ENCODE assay signal across 12 cellular contexts in genomic region chr3:111695584-111696213, GRCh38. TPM values are rescaled to one million over a fixed set of nuclear protein-coding genes. Genes with fewer than 3 reads are reported as not detected.
DNase-seq lines count a peak whose midpoint lies in the region; ATAC-seq and TF ChIP-seq lines count a peak whose summit lies in the region.
"Had no signal": no experiment of that assay in that cellular context is flagged by ENCODE, and none has a peak within 500 bp of the region (broad histone marks: within the 10 kb centered on the region; RNA-seq: fewer than 3 reads in every experiment).

No MANE protein-coding gene starts in this region.

- peaks cover 3 to 24% of the 10 kb centered on the region in 2 experiments for H3K4me1 ChIP-seq in SK-N-SH (ENCODE audit: control insufficient read depth in 1 of 2, insufficient read depth in 2 of 2, low read depth in 1 of 2, low read length in 1 of 2)

- peak overlapping the region; percentile 48 for H3K4me2 ChIP-seq in SK-N-SH

- H3K27ac ChIP-seq in SK-N-SH (ENCODE audit: low read depth in 2 of 2, low read length in 1 of 2) = peak overlapping the region; percentile 55 to 90; a peak in 3 of 4 replicates

- H3K9me3 ChIP-seq in SK-N-SH = no peaks in the 10 kb centered on the region

- no peaks in the 10 kb centered on the region for H3K9me2 ChIP-seq in SK-N-SH

- H3F3A ChIP-seq in SK-N-SH (replicated peaks; ENCODE audit: insufficient read depth) = peaks cover 42% of the 10 kb centered on the region

- POLR2A ChIA-PET in SK-N-SH (lab: Yijun Ruan, JAX) = no interaction called here

- H3K79me2 ChIP-seq in SK-N-SH (ENCODE audit: insufficient read depth) = peaks cover 82% of the 10 kb centered on the region

- peak overlapping the region; percentile 58; the same call in 1 of the 2 replicates for H3K9ac ChIP-seq in SK-N-SH

- WGBS in SK-N-SH (ENCODE audit: low lambda C conversion rate) = 0% methylated on average over 1 of the region's 2 CpGs

- H2AFZ ChIP-seq in SK-N-SH (ENCODE audit: low read depth) = peak overlapping the region; percentile 71; the same call in 1 of the 2 replicates

- no peak for TF ChIP-seq RAD21 in SK-N-SH (IDR thresholded peaks at IDR 0.05; ENCODE audit: low read length)

- H3K27me3 Mint-ChIP-seq in activated naive CD4-positive, alpha-beta T cell treated with anti-CD3 and anti-CD28 coated beads, Interleukin-2, amount 50 U/mL, for 24 hours = no peaks in the 10 kb centered on the region
- no peaks in the 10 kb centered on the region for H3K27me3 Mint-ChIP-seq in stimulated activated naive CD8-positive, alpha-beta T cell treated with anti-CD3 and anti-CD28 coated beads, Interleukin-15, amount 100 ng/mL, for 72 hours
- H3K27me3 Mint-ChIP-seq: activated naive CD4-positive, alpha-beta T cell treated with anti-CD3 and anti-CD28 coated beads, Interleukin-2, amount 10 ng/mL, durations not matched to agents 7 days and 5 days had no signal

- peak; percentile 92 for ATAC-seq in stimulated activated naive CD8-positive, alpha-beta T cell treated with anti-CD3 and anti-CD28 coated beads, Interleukin-15, amount 100 ng/mL, for 72 hours
- ATAC-seq in HG03571 (IDR thresholded peaks at IDR 0.05; ENCODE audit: unreplicated experiment) = no peak

- TF ChIP-seq EP300 in SK-N-SH (IDR thresholded peaks at IDR 0.05; ENCODE audit: borderline replicate concordance in 1 of 2, low read depth in 1 of 2, low read length in 1 of 2) = peak in 1 of 2 experiments; percentile 89; a peak in 2 of 4 replicates

- no peak for TF ChIP-seq CTCF in SK-N-SH (IDR thresholded peaks at IDR 0.05)

- peak overlapping the region; percentile 79 for H3K27ac Mint-ChIP-seq in activated naive CD4-positive, alpha-beta T cell treated with anti-CD3 and anti-CD28 coated beads, Interleukin-2, amount 50 U/mL, for 24 hours
- H3K27ac Mint-ChIP-seq in stimulated activated naive CD8-positive, alpha-beta T cell treated with anti-CD3 and anti-CD28 coated beads, Interleukin-15, amount 100 ng/mL, for 72 hours = peak overlapping the region; percentile 19 to 82
- H3K27ac Mint-ChIP-seq: activated naive CD4-positive, alpha-beta T cell treated with anti-CD3 and anti-CD28 coated beads, Interleukin-2, amount 10 ng/mL, durations not matched to agents 7 days and 5 days had no signal

- H3K27me3 ChIP-seq in SK-N-SH (ENCODE audit: insufficient read depth) = no peaks in the 10 kb centered on the region

- H3K4me1 Mint-ChIP-seq in activated naive CD4-positive, alpha-beta T cell treated with anti-CD3 and anti-CD28 coated beads, Interleukin-2, amount 50 U/mL, for 24 hours = peaks cover 49% of the 10 kb centered on the region
- H3K4me1 Mint-ChIP-seq in stimulated activated naive CD8-positive, alpha-beta T cell treated with anti-CD3 and anti-CD28 coated beads, Interleukin-15, amount 100 ng/mL, for 72 hours = peaks cover 48% of the 10 kb centered on the region

- no peaks in the 10 kb centered on the region for H3K36me3 ChIP-seq in SK-N-SH (replicated peaks in 1 of 2; ENCODE audit: control insufficient read depth in 1 of 2, insufficient read depth in 2 of 2, low read length in 1 of 2)

- no peak overlapping the region for H3K4me3 ChIP-seq in SK-N-SH (ENCODE audit: low read depth in 2 of 2, low read length in 1 of 2)

- H3K36me3 Mint-ChIP-seq in activated naive CD4-positive, alpha-beta T cell treated with anti-CD3 and anti-CD28 coated beads, Interleukin-2, amount 50 U/mL, for 24 hours = no peaks in the 10 kb centered on the region

- no peak overlapping the region for H3K4me3 Mint-ChIP-seq in activated naive CD4-positive, alpha-beta T cell treated with anti-CD3 and anti-CD28 coated beads, Interleukin-2, amount 50 U/mL, for 24 hours
- H3K4me3 Mint-ChIP-seq in stimulated activated naive CD8-positive, alpha-beta T cell treated with anti-CD3 and anti-CD28 coated beads, Interleukin-15, amount 100 ng/mL, for 72 hours = peak overlapping the region; percentile 58 to 73
- H3K4me3 Mint-ChIP-seq: activated naive CD4-positive, alpha-beta T cell treated with anti-CD3 and anti-CD28 coated beads, Interleukin-2, amount 10 ng/mL, durations not matched to agents 7 days and 5 days had no signal

- no peak for DNase-seq in activated naive CD4-positive, alpha-beta T cell treated with anti-CD3 and anti-CD28 coated beads, Interleukin-2, amount 50 U/mL, for 16 hours
- DNase-seq in SK-N-SH (no peak), fibroblast of gingiva (ENCODE audit: low read depth) (peak; percentile 50), activated gamma-delta T cell (lab: John Stamatoyannopoulos, UW) (no peak), superior temporal gyrus (ENCODE audit: extremely low spot score) (no peak)
- peak in 1 of 2 donors; percentile 35 for DNase-seq in stimulated activated naive CD8-positive, alpha-beta T cell treated with anti-CD3 and anti-CD28 coated beads, Interleukin-15, amount 100 ng/mL, for 72 hours
- DNase-seq: activated naive CD4-positive, alpha-beta T cell treated with anti-CD3 and anti-CD28 coated beads, Interleukin-2, amount 10 ng/mL, durations not matched to agents 7 days and 5 days; midbrain; NCI-H446; substantia nigra had no signal

- H4K20me1 ChIP-seq in SK-N-SH (ENCODE audit: insufficient read depth) = no peaks in the 10 kb centered on the region

- CTCF ChIA-PET in SK-N-SH (lab: Yijun Ruan, JAX) = interaction anchor here (0.9 to 5.9 kb wide), 4 partner anchors 21 to 350 kb away, joined by 3 to 50 read pairs (median 4); no protein-coding TSS in a partner anchor

- H3K9me3 Mint-ChIP-seq in activated naive CD4-positive, alpha-beta T cell treated with anti-CD3 and anti-CD28 coated beads, Interleukin-2, amount 50 U/mL, for 24 hours = no peaks in the 10 kb centered on the region
- no peaks in the 10 kb centered on the region for H3K9me3 Mint-ChIP-seq in stimulated activated naive CD8-positive, alpha-beta T cell treated with anti-CD3 and anti-CD28 coated beads, Interleukin-15, amount 100 ng/mL, for 72 hours
- H3K9me3 Mint-ChIP-seq: activated naive CD4-positive, alpha-beta T cell treated with anti-CD3 and anti-CD28 coated beads, Interleukin-2, amount 10 ng/mL, durations not matched to agents 7 days and 5 days had no signal

TF ChIP-seq in SK-N-SH, 30 proteins besides CTCF, POLR2A, EP300 and RAD21 (continues in another document):
- TF ChIP-seq JUND (IDR thresholded peaks at IDR 0.05) (peak; percentile 93), TAF1 (IDR thresholded peaks at IDR 0.05; ENCODE audit: borderline replicate concordance, low read depth, low read length) (no peak), CHD2 (IDR thresholded peaks at IDR 0.05; ENCODE audit: low read length, partially characterized antibody) (no peak), EZH2phosphoT487 (IDR thresholded peaks at IDR 0.05; ENCODE audit: borderline replicate concordance, low read depth) (no peak), RFX5 (IDR thresholded peaks at IDR 0.05; ENCODE audit: low read length) (no peak), USF2 (IDR thresholded peaks at IDR 0.05; ENCODE audit: borderline replicate concordance, low read depth, low read length) (no peak), PBX3 (IDR thresholded peaks at IDR 0.05) (peak; percentile 65), IRF3 (IDR thresholded peaks at IDR 0.05; ENCODE audit: low read depth, low read length) (no peak), GATA2 (CRISPR knock-in tag; IDR thresholded peaks at IDR 0.05) (no peak), USF1 (IDR thresholded peaks at IDR 0.05; ENCODE audit: borderline replicate concordance, low read depth) (no peak), NFIC (IDR thresholded peaks at IDR 0.05; ENCODE audit: borderline replicate concordance) (peak; percentile 51; the same call in 1 of the 2 replicates), FOXJ3 (CRISPR knock-in tag; IDR thresholded peaks at IDR 0.05) (no peak), NRF1 (IDR thresholded peaks at IDR 0.05; ENCODE audit: low read depth, low read length) (no peak), ELF1 (IDR thresholded peaks at IDR 0.05) (no peak), TEAD4 (IDR thresholded peaks at IDR 0.05; ENCODE audit: borderline replicate concordance, insufficient read depth) (peak; percentile 84), RXRA (IDR thresholded peaks at IDR 0.05; ENCODE audit: borderline replicate concordance, low read depth) (no peak), FOSL2 (IDR thresholded peaks at IDR 0.05; ENCODE audit: borderline replicate concordance, low read depth) (peak; percentile 95)

RNA-seq across cellular contexts. Expression of gene PLCXD2, which starts 21.2 kb away (rescaled TPM):
- polyA plus RNA-seq in SK-N-SH (2012; rRNA removed) = 3.9 and 6.5 TPM in 2 replicates
- 3.9 and 4.8 TPM in 2 replicates for polyA plus RNA-seq in SK-N-SH (2012; cell fraction: cytosol; rRNA removed)
- polyA plus RNA-seq in SK-N-SH (2012; cell fraction: nucleus; rRNA removed) = 7.1 and 15.1 TPM in 2 replicates
